Comparison of ENCODE assay signal across 8 cellular contexts in the genomic region with DNA sequence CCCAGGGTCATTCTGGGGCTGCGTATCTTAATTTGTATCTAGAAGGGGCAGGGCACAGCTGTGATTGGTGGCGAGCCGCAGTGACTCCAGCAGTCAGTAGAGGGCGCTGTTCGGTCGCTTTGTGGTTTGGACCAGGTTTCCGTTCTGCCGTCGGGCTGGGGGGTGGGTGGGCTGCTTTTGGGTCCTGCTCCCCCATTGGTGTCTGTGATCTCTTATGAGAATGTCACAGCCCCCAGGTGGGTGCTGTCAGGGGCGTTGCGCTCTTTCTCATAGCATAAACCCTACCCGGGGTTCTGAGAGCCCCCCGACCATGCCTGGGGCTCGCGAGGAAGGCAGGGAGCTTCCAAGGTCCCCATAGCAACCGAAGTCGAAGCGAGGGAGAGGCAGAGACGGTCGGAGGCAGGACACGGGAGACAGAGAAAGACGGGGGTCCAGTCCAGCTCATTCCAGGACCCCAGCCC. TPM values are rescaled to one million over a fixed set of nuclear protein-coding genes. Genes with fewer than 3 reads are reported as not detected.
DNase-seq lines count a peak whose midpoint lies in the region; ATAC-seq lines count a peak whose summit lies in the region.

No MANE protein-coding gene starts in this region.

- H3K27me3 ChIP-seq in ectodermal cell (ENCODE audit: control insufficient read depth, insufficient read depth, low read length, poor library complexity, severe bottlenecking): peaks cover 6% of the 10 kb centered on the region

- H3K4me1 ChIP-seq in ectodermal cell (ENCODE audit: control insufficient read depth, insufficient read depth, low read length): peaks cover 27% of the 10 kb centered on the region

- DNase-seq in NOMO-1 (lab: John Stamatoyannopoulos, UW; ENCODE audit: unreplicated experiment in 2 of 2) (peak; percentile 9 to 26), NOMO-1 treated with dmso at 0.1 percent for 144 hours (lab: John Stamatoyannopoulos, UW; ENCODE audit: unreplicated experiment) (no peak), NCI-H2196 treated with DMSO at 0.1 percent for 48 hours (lab: John Stamatoyannopoulos, UW; ENCODE audit: unreplicated experiment) (peak; percentile 41), medulla oblongata (ENCODE audit: extremely low spot score) (peak; percentile 59)
- peak; percentile 62 to 68 for DNase-seq in activated CD4-positive, alpha-beta T cell treated with anti-CD3 and anti-CD28 coated beads, Interleukin-2, amount 50 U/mL, for 4 hours
- peak; percentile 50 to 66 for DNase-seq in stimulated activated CD8-positive, alpha-beta memory T cell treated with anti-CD3 and anti-CD28 coated beads, Interleukin-2, amount 100 ng/mL, for 48 hours (ENCODE audit: low read depth in 2 of 2)

- H3K4me3 ChIP-seq in ectodermal cell (ENCODE audit: insufficient read depth, low read depth, low read length): peak overlapping the region; percentile 25

- no peaks in the 10 kb centered on the region for H3K36me3 ChIP-seq in ectodermal cell (ENCODE audit: control insufficient read depth, insufficient read depth, low read length)

- WGBS in ectodermal cell, 2 experiments: 14% methylated on average over 22 of the region's 22 CpGs

- no peaks in the 10 kb centered on the region for H3K9me3 ChIP-seq in ectodermal cell (ENCODE audit: control insufficient read depth, low read length)

- no peak for ATAC-seq in GM21576 (IDR thresholded peaks at IDR 0.05; ENCODE audit: unreplicated experiment)

- no peak overlapping the region for H3K27ac ChIP-seq in ectodermal cell (ENCODE audit: insufficient read depth, low read depth, low read length, poor library complexity, severe bottlenecking)

RNA-seq across cellular contexts. Expression of a gene that starts 5.4 kb away (rescaled TPM):
- polyA plus RNA-seq in ectodermal cell (2013, experiment 1 of 4): not detected
- polyA plus RNA-seq in ectodermal cell (2013, experiment 2 of 4): not detected
- not detected for polyA plus RNA-seq in ectodermal cell (2013, experiment 3 of 4)
- polyA plus RNA-seq in ectodermal cell (2013, experiment 4 of 4): not detected

RNA-seq across cellular contexts. Expression of a gene that starts 41.0 kb away (rescaled TPM):
- polyA plus RNA-seq in ectodermal cell (2013, experiment 1 of 4): not detected
- polyA plus RNA-seq in ectodermal cell (2013, experiment 2 of 4): not detected
- polyA plus RNA-seq in ectodermal cell (2013, experiment 3 of 4): not detected
- not detected for polyA plus RNA-seq in ectodermal cell (2013, experiment 4 of 4)

RNA-seq across cellular contexts. Expression of a gene that starts 56.6 kb away (rescaled TPM):
- not detected for polyA plus RNA-seq in ectodermal cell (2013, experiment 1 of 4)
- polyA plus RNA-seq in ectodermal cell (2013, experiment 2 of 4): not detected
- polyA plus RNA-seq in ectodermal cell (2013, experiment 3 of 4): not detected
- polyA plus RNA-seq in ectodermal cell (2013, experiment 4 of 4): not detected
